15 cellular contexts compared by ENCODE assay signal in the genomic region with DNA sequence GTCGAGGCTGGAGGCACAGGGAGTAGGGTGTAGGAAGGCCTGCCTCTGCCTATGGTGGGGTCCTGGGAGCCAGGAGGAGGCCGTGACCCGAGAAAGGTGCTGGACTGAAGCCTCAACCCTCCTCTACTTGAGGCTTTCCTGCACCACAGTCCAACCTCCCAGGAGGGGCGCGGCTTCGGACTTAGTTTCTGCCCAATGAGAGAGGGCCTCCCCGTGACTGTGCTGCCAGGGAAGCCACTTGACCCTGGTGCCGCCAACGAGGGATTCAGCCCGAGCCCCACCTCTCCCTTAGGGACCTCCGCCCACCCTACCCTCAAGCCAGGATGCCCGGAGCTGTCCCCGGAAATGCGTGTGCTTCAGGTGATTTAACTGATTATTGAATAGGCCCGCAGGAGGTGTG. TPM values are rescaled to one million over a fixed set of nuclear protein-coding genes. Genes with fewer than 3 reads are reported as not detected.
"Had no signal": no experiment of that assay in that cellular context is flagged by ENCODE, and none has a peak within 500 bp of the region (broad histone marks: within the 10 kb centered on the region; RNA-seq: fewer than 3 reads in every experiment).

Gene CGB3 (minus strand): TSS at position 101 of the 400 bp plus-strand sequence. CDS start 362 bp downstream, outside the sequence.

RNA-seq across cellular contexts. Expression of gene CGB3, which starts in this region (rescaled TPM):
- total RNA-seq: stomach, subcutaneous adipose tissue, suprapubic skin, temporal lobe, testis, thoracic aorta, thyroid gland, tibial nerve, transverse colon, upper lobe of left lung, upper lobe of right lung, ureter, urinary bladder, uterus, vagina had no signal
